Comparison of ENCODE assay signal across 1 cellular context in genomic region chr4:25312496-25313193, GRCh38.
A peak's percentile ranks its signal among the peaks of the same experiment; 100 is the strongest.
TF ChIP-seq lines count a peak whose summit lies in the region.

A gene with protein sequence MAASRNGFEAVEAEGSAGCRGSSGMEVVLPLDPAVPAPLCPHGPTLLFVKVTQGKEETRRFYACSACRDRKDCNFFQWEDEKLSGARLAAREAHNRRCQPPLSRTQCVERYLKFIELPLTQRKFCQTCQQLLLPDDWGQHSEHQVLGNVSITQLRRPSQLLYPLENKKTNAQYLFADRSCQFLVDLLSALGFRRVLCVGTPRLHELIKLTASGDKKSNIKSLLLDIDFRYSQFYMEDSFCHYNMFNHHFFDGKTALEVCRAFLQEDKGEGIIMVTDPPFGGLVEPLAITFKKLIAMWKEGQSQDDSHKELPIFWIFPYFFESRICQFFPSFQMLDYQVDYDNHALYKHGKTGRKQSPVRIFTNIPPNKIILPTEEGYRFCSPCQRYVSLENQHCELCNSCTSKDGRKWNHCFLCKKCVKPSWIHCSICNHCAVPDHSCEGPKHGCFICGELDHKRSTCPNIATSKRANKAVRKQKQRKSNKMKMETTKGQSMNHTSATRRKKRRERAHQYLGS (plus strand): TSS chr4:25312774. CDS start chr4:25312810, 36 bp downstream.

TF ChIP-seq in K562, 482 proteins besides CTCF, POLR2A, EP300 and RAD21 (continued from another document and continues in another):
- TF ChIP-seq AFF4 (CRISPR knock-in tag; IDR thresholded peaks at IDR 0.05) (peak; percentile 77; the same call in 1 of the 2 replicates), FOSL1 (tag; conservative IDR thresholded peaks at IDR 0.05) (peak; percentile 28; the same call in 1 of the 2 replicates), U2AF1 (optimal IDR thresholded peaks at IDR 0.05; ENCODE audit: low read depth, low read length) (peak; percentile 87), CBX2 (IDR thresholded peaks at IDR 0.05; ENCODE audit: insufficient read depth, low read length, poor library complexity, severe bottlenecking) (no peak), RBM17 (IDR thresholded peaks at IDR 0.05; ENCODE audit: borderline replicate concordance, low read depth, low read length) (no peak), ZNF280B (CRISPR knock-in tag; IDR thresholded peaks at IDR 0.05) (no peak), ZNF23 (CRISPR knock-in tag; IDR thresholded peaks at IDR 0.05) (no peak), MITF (IDR thresholded peaks at IDR 0.05) (no peak), POLR2H (tag; IDR thresholded peaks at IDR 0.05; ENCODE audit: low read depth) (peak; percentile 69), CBFA2T3 (IDR thresholded peaks at IDR 0.05) (no peak), HDAC8 (tag; IDR thresholded peaks at IDR 0.05) (no peak), SRSF1 (IDR thresholded peaks at IDR 0.05; ENCODE audit: low read depth, low read length) (no peak), MAFK (IDR thresholded peaks at IDR 0.05; ENCODE audit: low read length) (0 out of 2 replicates have a peak, but pooled peaks have one; percentile 8), DNMT1 (IDR thresholded peaks at IDR 0.05) (no peak), HLTF (IDR thresholded peaks at IDR 0.05) (0 out of 2 replicates have a peak, but pooled peaks have one; percentile 12), TEAD4 (IDR thresholded peaks at IDR 0.05; ENCODE audit: low read length) (peak; percentile 76), TEAD4 (CRISPR knock-in tag; IDR thresholded peaks at IDR 0.05; ENCODE audit: borderline replicate concordance) (no peak), TFAP4 (CRISPR knock-in tag; IDR thresholded peaks at IDR 0.05; ENCODE audit: borderline replicate concordance) (peak; percentile 92), SMARCE1 (IDR thresholded peaks at IDR 0.05) (0 out of 2 replicates have a peak, but pooled peaks have one; percentile 7), GTF2A2 (tag; IDR thresholded peaks at IDR 0.05) (no peak), ARNT (IDR thresholded peaks at IDR 0.05) (0 out of 4 replicates have a peak, but pooled peaks of 1 of the 2 experiments have one; percentile 33), ZBED1 (IDR thresholded peaks at IDR 0.05) (no peak), ZNF175 (CRISPR knock-in tag; IDR thresholded peaks at IDR 0.05; ENCODE audit: low read depth) (0 out of 2 replicates have a peak, but pooled peaks have one; percentile 43), FOXA3 (CRISPR knock-in tag; conservative IDR thresholded peaks at IDR 0.05 in 1 of 2, IDR thresholded peaks at IDR 0.05 in 1 of 2) (no peak), NFATC3 (IDR thresholded peaks at IDR 0.05) (no peak), PHB (CRISPR knock-in tag; IDR thresholded peaks at IDR 0.05) (no peak), ZNF764 (CRISPR knock-in tag; IDR thresholded peaks at IDR 0.05; ENCODE audit: low read depth) (no peak), KDM1A (IDR thresholded peaks at IDR 0.05) (no peak; a peak in 1 of 4 replicates), TRIM28 (IDR thresholded peaks at IDR 0.05) (no peak), JUNB (CRISPR knock-in tag; conservative IDR thresholded peaks at IDR 0.05) (no peak), ZNF134 (CRISPR knock-in tag; conservative IDR thresholded peaks at IDR 0.05) (no peak), NONO (IDR thresholded peaks at IDR 0.05; ENCODE audit: low read depth in 2 of 2, low read length in 1 of 2) (peak in 1 of 2 experiments; percentile 91; a peak in 2 of 4 replicates), HINFP (tag; conservative IDR thresholded peaks at IDR 0.05; ENCODE audit: low read depth) (no peak), TSC22D4 (tag; IDR thresholded peaks at IDR 0.05) (no peak), SPI1 (IDR thresholded peaks at IDR 0.05; ENCODE audit: borderline replicate concordance, low read depth, low read length) (no peak), CEBPB (tag; IDR thresholded peaks at IDR 0.05) (no peak), TFAM (CRISPR knock-in tag; conservative IDR thresholded peaks at IDR 0.05) (no peak), HMGN3 (IDR thresholded peaks at IDR 0.05; ENCODE audit: borderline replicate concordance, extremely low read depth, insufficient read length, low read depth, low read length) (peak; percentile 91), E2F3 (CRISPR knock-in tag; IDR thresholded peaks at IDR 0.05) (0 out of 2 replicates have a peak, but pooled peaks have one; percentile 14), ID3 (CRISPR knock-in tag; IDR thresholded peaks at IDR 0.05) (no peak), ID3 (tag; IDR thresholded peaks at IDR 0.05) (0 out of 2 replicates have a peak, but pooled peaks have one; percentile 55), NCOR1 (IDR thresholded peaks at IDR 0.05) (peak; percentile 58), PHF21A (IDR thresholded peaks at IDR 0.05; ENCODE audit: borderline replicate concordance, low read depth) (no peak), ZNF224 (CRISPR knock-in tag; IDR thresholded peaks at IDR 0.05) (no peak), SREBF1 (IDR thresholded peaks at IDR 0.05; ENCODE audit: borderline replicate concordance, low read depth, low read length) (no peak), PPARD (CRISPR knock-in tag; IDR thresholded peaks at IDR 0.05) (no peak), MTF1 (CRISPR knock-in tag; IDR thresholded peaks at IDR 0.05; ENCODE audit: borderline replicate concordance) (no peak), MAFG (tag; conservative IDR thresholded peaks at IDR 0.05) (no peak), ZKSCAN3 (CRISPR knock-in tag; IDR thresholded peaks at IDR 0.05) (no peak), ZNF436 (CRISPR knock-in tag; IDR thresholded peaks at IDR 0.05) (no peak), RFX1 (IDR thresholded peaks at IDR 0.05) (no peak)
- TF ChIP-seq, protein P1, sequence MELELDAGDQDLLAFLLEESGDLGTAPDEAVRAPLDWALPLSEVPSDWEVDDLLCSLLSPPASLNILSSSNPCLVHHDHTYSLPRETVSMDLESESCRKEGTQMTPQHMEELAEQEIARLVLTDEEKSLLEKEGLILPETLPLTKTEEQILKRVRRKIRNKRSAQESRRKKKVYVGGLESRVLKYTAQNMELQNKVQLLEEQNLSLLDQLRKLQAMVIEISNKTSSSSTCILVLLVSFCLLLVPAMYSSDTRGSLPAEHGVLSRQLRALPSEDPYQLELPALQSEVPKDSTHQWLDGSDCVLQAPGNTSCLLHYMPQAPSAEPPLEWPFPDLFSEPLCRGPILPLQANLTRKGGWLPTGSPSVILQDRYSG (tag; conservative IDR thresholded peaks at IDR 0.05; ENCODE audit: low read depth), result no peak
- TF ChIP-seq, protein P2, sequence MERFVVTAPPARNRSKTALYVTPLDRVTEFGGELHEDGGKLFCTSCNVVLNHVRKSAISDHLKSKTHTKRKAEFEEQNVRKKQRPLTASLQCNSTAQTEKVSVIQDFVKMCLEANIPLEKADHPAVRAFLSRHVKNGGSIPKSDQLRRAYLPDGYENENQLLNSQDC (CRISPR knock-in tag; IDR thresholded peaks at IDR 0.05), result no peak
- TF ChIP-seq, protein P3, sequence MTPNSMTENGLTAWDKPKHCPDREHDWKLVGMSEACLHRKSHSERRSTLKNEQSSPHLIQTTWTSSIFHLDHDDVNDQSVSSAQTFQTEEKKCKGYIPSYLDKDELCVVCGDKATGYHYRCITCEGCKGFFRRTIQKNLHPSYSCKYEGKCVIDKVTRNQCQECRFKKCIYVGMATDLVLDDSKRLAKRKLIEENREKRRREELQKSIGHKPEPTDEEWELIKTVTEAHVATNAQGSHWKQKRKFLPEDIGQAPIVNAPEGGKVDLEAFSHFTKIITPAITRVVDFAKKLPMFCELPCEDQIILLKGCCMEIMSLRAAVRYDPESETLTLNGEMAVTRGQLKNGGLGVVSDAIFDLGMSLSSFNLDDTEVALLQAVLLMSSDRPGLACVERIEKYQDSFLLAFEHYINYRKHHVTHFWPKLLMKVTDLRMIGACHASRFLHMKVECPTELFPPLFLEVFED (CRISPR knock-in tag; conservative IDR thresholded peaks at IDR 0.05), result no peak
- TF ChIP-seq, protein P4, sequence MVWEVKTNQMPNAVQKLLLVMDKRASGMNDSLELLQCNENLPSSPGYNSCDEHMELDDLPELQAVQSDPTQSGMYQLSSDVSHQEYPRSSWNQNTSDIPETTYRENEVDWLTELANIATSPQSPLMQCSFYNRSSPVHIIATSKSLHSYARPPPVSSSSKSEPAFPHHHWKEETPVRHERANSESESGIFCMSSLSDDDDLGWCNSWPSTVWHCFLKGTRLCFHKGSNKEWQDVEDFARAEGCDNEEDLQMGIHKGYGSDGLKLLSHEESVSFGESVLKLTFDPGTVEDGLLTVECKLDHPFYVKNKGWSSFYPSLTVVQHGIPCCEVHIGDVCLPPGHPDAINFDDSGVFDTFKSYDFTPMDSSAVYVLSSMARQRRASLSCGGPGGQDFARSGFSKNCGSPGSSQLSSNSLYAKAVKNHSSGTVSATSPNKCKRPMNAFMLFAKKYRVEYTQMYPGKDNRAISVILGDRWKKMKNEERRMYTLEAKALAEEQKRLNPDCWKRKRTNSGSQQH (CRISPR knock-in tag; IDR thresholded peaks at IDR 0.05), result no peak
- TF ChIP-seq, protein P5, sequence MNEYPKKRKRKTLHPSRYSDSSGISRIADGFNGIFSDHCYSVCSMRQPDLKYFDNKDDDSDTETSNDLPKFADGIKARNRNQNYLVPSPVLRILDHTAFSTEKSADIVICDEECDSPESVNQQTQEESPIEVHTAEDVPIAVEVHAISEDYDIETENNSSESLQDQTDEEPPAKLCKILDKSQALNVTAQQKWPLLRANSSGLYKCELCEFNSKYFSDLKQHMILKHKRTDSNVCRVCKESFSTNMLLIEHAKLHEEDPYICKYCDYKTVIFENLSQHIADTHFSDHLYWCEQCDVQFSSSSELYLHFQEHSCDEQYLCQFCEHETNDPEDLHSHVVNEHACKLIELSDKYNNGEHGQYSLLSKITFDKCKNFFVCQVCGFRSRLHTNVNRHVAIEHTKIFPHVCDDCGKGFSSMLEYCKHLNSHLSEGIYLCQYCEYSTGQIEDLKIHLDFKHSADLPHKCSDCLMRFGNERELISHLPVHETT (CRISPR knock-in tag; conservative IDR thresholded peaks at IDR 0.05 in 1 of 2, IDR thresholded peaks at IDR 0.05 in 1 of 2), result peak in 1 of 2 experiments; percentile 94; a peak in 2 of 4 replicates
